ENCODE assay signal across 17 cellular contexts in the genomic region with DNA sequence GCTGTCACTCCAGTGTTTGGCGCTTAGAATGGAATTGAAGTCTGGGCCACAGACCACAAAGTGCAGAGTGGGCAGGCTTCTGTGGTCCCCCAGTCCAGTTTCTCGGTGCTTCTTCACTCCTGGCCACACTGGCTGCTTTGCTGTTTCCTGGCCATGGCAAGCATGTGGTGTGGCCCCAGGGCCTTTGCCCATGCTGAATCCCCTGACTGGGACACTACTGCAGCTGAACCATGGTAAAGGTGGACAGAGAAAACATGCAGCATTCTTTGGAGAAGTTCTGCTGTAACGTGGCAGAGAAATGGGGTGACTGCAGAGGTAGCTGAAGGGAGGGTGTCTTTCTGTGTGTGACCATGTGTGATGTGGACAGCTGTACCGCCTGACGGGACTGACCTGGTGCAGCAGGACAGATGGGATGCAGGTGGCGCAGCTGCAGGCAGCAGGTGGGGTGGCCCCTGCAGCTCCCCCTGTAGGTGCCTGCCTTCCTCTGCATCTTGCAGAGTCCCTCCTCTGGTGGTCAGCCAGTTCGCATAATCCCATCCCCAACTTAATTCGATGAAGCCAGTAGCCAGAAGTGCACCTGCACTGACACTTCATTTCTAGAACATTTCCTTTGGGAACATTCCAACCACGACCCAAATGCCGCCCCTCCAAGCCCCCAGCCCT. TPM values are rescaled to one million over a fixed set of nuclear protein-coding genes. Genes with fewer than 3 reads are reported as not detected.
DNase-seq lines count a peak whose midpoint lies in the region; ATAC-seq and TF ChIP-seq lines count a peak whose summit lies in the region.
"Had no signal": no experiment of that assay in that cellular context is flagged by ENCODE, and none has a peak within 500 bp of the region (broad histone marks: within the 10 kb centered on the region; RNA-seq: fewer than 3 reads in every experiment).

No MANE protein-coding gene starts in this region.

- TF ChIP-seq CTCF in Loucy (conservative IDR thresholded peaks at IDR 0.05; ENCODE audit: low read length): peak; percentile 49
- peak; percentile 10 for TF ChIP-seq CTCF in endothelial cell (IDR thresholded peaks at IDR 0.05; ENCODE audit: unreplicated experiment)
- TF ChIP-seq CTCF in smooth muscle cell (IDR thresholded peaks at IDR 0.05; ENCODE audit: borderline replicate concordance, insufficient read depth, poor library complexity, severe bottlenecking): peak; percentile 4
- TF ChIP-seq CTCF in CD4-positive, alpha-beta T cell (IDR thresholded peaks at IDR 0.05): no peak

- no peak overlapping the region for H3K4me3 Mint-ChIP-seq in activated CD8-positive, alpha-beta memory T cell treated with anti-CD3 and anti-CD28 coated beads, Interleukin-2, amount 10 ng/mL, durations not matched to agents 7 days and 5 days
- H3K4me3 Mint-ChIP-seq in endothelial cell (ENCODE audit: unreplicated experiment): no peak overlapping the region
- H3K4me3 Mint-ChIP-seq in CD4-positive, alpha-beta T cell: no peak overlapping the region
- H3K4me3 Mint-ChIP-seq: activated T-helper 1 cell treated with anti-CD3 and anti-CD28 coated beads, Interleukin-12 subunit alpha, Interleukin-12 subunit beta, Interleukin-2, Interleukin-4 antibody, amounts not matched to agents 30 ng/mL and 10 ng/mL and 1 ng/mL, durations not matched to agents 14 hours and 24 hours and 36 hours had no signal

- H3K36me3 ChIP-seq in Loucy (ENCODE audit: insufficient read depth, low read length) (no peaks in the 10 kb centered on the region), smooth muscle cell (ENCODE audit: low read depth) (no peaks in the 10 kb centered on the region)

- no peak for DNase-seq in activated CD8-positive, alpha-beta memory T cell treated with anti-CD3 and anti-CD28 coated beads, Interleukin-2, amount 10 ng/mL, durations not matched to agents 7 days and 5 days
- DNase-seq in activated CD8-positive, alpha-beta memory T cell treated with anti-CD3 and anti-CD28 coated beads, Interleukin-2, amount 50 U/mL, for 48 hours: no peak
- DNase-seq in endothelial cell (ENCODE audit: low spot score) (no peak), smooth muscle cell (lab: John Stamatoyannopoulos, UW; ENCODE audit: unreplicated experiment) (no peak), left colon (no peak)
- no peak for DNase-seq in CD4-positive, alpha-beta T cell
- DNase-seq: activated CD4-positive, alpha-beta T cell treated with anti-CD3 and anti-CD28 coated beads for 1 hour; dermis blood vessel endothelial cell; DMS79; midbrain; NCI-H1048; NCI-H2227 treated with DMSO at 0.1 percent for 48 hours; thyroid gland had no signal

- H4K20me1 ChIP-seq in Loucy (ENCODE audit: insufficient read depth, low read length, poor library complexity, severe bottlenecking) (peaks cover 23% of the 10 kb centered on the region), smooth muscle cell (ENCODE audit: low read depth) (peaks cover 15% of the 10 kb centered on the region)

- CTCF ChIA-PET in activated CD8-positive, alpha-beta memory T cell treated with anti-CD3 and anti-CD28 coated beads, Interleukin-2, amount 10 ng/mL, durations not matched to agents 7 days and 5 days (lab: Charles Lee): interaction anchor here (0.6 to 1.9 kb wide), 11 partner anchors 9 to 403 kb away, joined by 3 to 12 read pairs (median 3); a partner anchor contains a TSS
- CTCF ChIA-PET in CD4-positive, alpha-beta T cell (lab: Charles Lee): no interaction called here

- H3K27me3 ChIP-seq in Loucy (ENCODE audit: insufficient read depth, low read length, poor library complexity, severe bottlenecking): no peaks in the 10 kb centered on the region
- no peaks in the 10 kb centered on the region for H3K27me3 ChIP-seq in smooth muscle cell (ENCODE audit: low read depth)
- H3K27me3 ChIP-seq in CD4-positive, alpha-beta T cell (ENCODE audit: control insufficient read depth, insufficient read depth, low read length): no peaks in the 10 kb centered on the region
- H3K27me3 ChIP-seq: thyroid gland had no signal

- no peak overlapping the region for H3K4me2 ChIP-seq in Loucy (ENCODE audit: low read depth, low read length, poor library complexity, severe bottlenecking)
- no peak overlapping the region for H3K4me2 ChIP-seq in smooth muscle cell

- H3K36me3 Mint-ChIP-seq in activated CD8-positive, alpha-beta memory T cell treated with anti-CD3 and anti-CD28 coated beads, Interleukin-2, amount 10 ng/mL, durations not matched to agents 7 days and 5 days: peaks cover 46% of the 10 kb centered on the region
- peaks cover 4% of the 10 kb centered on the region for H3K36me3 Mint-ChIP-seq in endothelial cell (ENCODE audit: low read depth, unreplicated experiment)
- peaks cover 42% of the 10 kb centered on the region for H3K36me3 Mint-ChIP-seq in CD4-positive, alpha-beta T cell (ENCODE audit: low read depth)

- H3K4me1 ChIP-seq in Loucy (ENCODE audit: insufficient read depth, low read length, poor library complexity, severe bottlenecking) (peaks cover 21% of the 10 kb centered on the region), smooth muscle cell (ENCODE audit: low read depth) (peaks cover 10% of the 10 kb centered on the region)
- H3K4me1 ChIP-seq: parathyroid adenoma had no signal

- no peak overlapping the region for H3K27ac ChIP-seq in smooth muscle cell (ENCODE audit: low read depth)
- no peak overlapping the region for H3K27ac ChIP-seq in CD4-positive, alpha-beta T cell (ENCODE audit: low read depth, low read length)
- H3K27ac ChIP-seq: parathyroid adenoma, thyroid gland had no signal

- WGBS in smooth muscle cell (ENCODE audit: low lambda C conversion rate): 85% methylated on average over 10 of the region's 10 CpGs

- no peak for ATAC-seq in activated CD8-positive, alpha-beta memory T cell treated with anti-CD3 and anti-CD28 coated beads, Interleukin-2, amount 10 ng/mL, durations not matched to agents 7 days and 5 days
- no peak for ATAC-seq in left colon
- no peak for ATAC-seq in GM21717 (IDR thresholded peaks at IDR 0.05; ENCODE audit: unreplicated experiment)
- ATAC-seq in CD4-positive, alpha-beta T cell (ENCODE audit: poor library complexity): no peak

- no peak overlapping the region for H3K9ac ChIP-seq in Loucy (ENCODE audit: low read depth, low read length, poor library complexity, severe bottlenecking)
- no peak overlapping the region for H3K9ac ChIP-seq in smooth muscle cell (ENCODE audit: low read depth)
- H3K9ac ChIP-seq: parathyroid adenoma had no signal

- H2AFZ ChIP-seq in Loucy (ENCODE audit: low read length) (no peak overlapping the region), smooth muscle cell (ENCODE audit: low read depth) (no peak overlapping the region)
- H2AFZ ChIP-seq: parathyroid adenoma had no signal

- H3K4me3 ChIP-seq in Loucy (ENCODE audit: low read length, poor library complexity, severe bottlenecking) (no peak overlapping the region), smooth muscle cell (no peak overlapping the region)
- H3K4me3 ChIP-seq: thyroid gland had no signal

- no peaks in the 10 kb centered on the region for H3K27me3 Mint-ChIP-seq in activated CD8-positive, alpha-beta memory T cell treated with anti-CD3 and anti-CD28 coated beads, Interleukin-2, amount 10 ng/mL, durations not matched to agents 7 days and 5 days
- no peaks in the 10 kb centered on the region for H3K27me3 Mint-ChIP-seq in endothelial cell (ENCODE audit: unreplicated experiment)
- no peaks in the 10 kb centered on the region for H3K27me3 Mint-ChIP-seq in CD4-positive, alpha-beta T cell

- H3K9me3 ChIP-seq in Loucy (ENCODE audit: insufficient read depth, low read depth, low read length) (no peaks in the 10 kb centered on the region), smooth muscle cell (replicated peaks; ENCODE audit: low read depth) (no peaks in the 10 kb centered on the region)
- H3K9me3 ChIP-seq in CD4-positive, alpha-beta T cell (ENCODE audit: control insufficient read depth, low read length): peaks cover 9% of the 10 kb centered on the region
- H3K9me3 ChIP-seq: thyroid gland had no signal

- peaks cover 52% of the 10 kb centered on the region for H3K4me1 Mint-ChIP-seq in activated CD8-positive, alpha-beta memory T cell treated with anti-CD3 and anti-CD28 coated beads, Interleukin-2, amount 10 ng/mL, durations not matched to agents 7 days and 5 days
- H3K4me1 Mint-ChIP-seq in endothelial cell (ENCODE audit: unreplicated experiment): peaks cover 11% of the 10 kb centered on the region
- peaks cover 36% of the 10 kb centered on the region for H3K4me1 Mint-ChIP-seq in CD4-positive, alpha-beta T cell (ENCODE audit: low read depth)

- intact Hi-C loops in left colon (cut with DNase I, micrococcal nuclease): no loop called here
- intact Hi-C loops in CD4-positive, alpha-beta T cell (cut with DNase I, micrococcal nuclease): no loop called here

- POLR2A ChIA-PET in CD4-positive, alpha-beta T cell (lab: Charles Lee): interaction anchor here (0.6 to 2.2 kb wide), 4 partner anchors 10 to 30 kb away, joined by 3 to 7 read pairs (median 4); no protein-coding TSS in a partner anchor

- no peaks in the 10 kb centered on the region for H3K9me3 Mint-ChIP-seq in activated CD8-positive, alpha-beta memory T cell treated with anti-CD3 and anti-CD28 coated beads, Interleukin-2, amount 10 ng/mL, durations not matched to agents 7 days and 5 days (ENCODE audit: low read depth)
- no peaks in the 10 kb centered on the region for H3K9me3 Mint-ChIP-seq in endothelial cell (ENCODE audit: unreplicated experiment)
- H3K9me3 Mint-ChIP-seq in CD4-positive, alpha-beta T cell: no peaks in the 10 kb centered on the region
- H3K9me3 Mint-ChIP-seq: activated T-helper 1 cell treated with anti-CD3 and anti-CD28 coated beads, Interleukin-12 subunit alpha, Interleukin-12 subunit beta, Interleukin-2, Interleukin-4 antibody, amounts not matched to agents 30 ng/mL and 10 ng/mL and 1 ng/mL, durations not matched to agents 14 hours and 24 hours and 36 hours had no signal

- H3K9me2 ChIP-seq in Loucy (replicated peaks; ENCODE audit: low read depth, low read length): no peaks in the 10 kb centered on the region

- peak overlapping the region; percentile 38 for H3K27ac Mint-ChIP-seq in activated CD8-positive, alpha-beta memory T cell treated with anti-CD3 and anti-CD28 coated beads, Interleukin-2, amount 10 ng/mL, durations not matched to agents 7 days and 5 days
- no peak overlapping the region for H3K27ac Mint-ChIP-seq in endothelial cell (ENCODE audit: unreplicated experiment)
- H3K27ac Mint-ChIP-seq in CD4-positive, alpha-beta T cell: no peak overlapping the region
- H3K27ac Mint-ChIP-seq: activated T-helper 1 cell treated with anti-CD3 and anti-CD28 coated beads, Interleukin-12 subunit alpha, Interleukin-12 subunit beta, Interleukin-2, Interleukin-4 antibody, amounts not matched to agents 30 ng/mL and 10 ng/mL and 1 ng/mL, durations not matched to agents 14 hours and 24 hours and 36 hours had no signal

- peaks cover 39% of the 10 kb centered on the region for H3K79me2 ChIP-seq in Loucy (ENCODE audit: insufficient read depth, low read length)
- H3K79me2 ChIP-seq in smooth muscle cell (ENCODE audit: low read depth): peaks cover 10% of the 10 kb centered on the region
- H3K79me2 ChIP-seq: parathyroid adenoma had no signal

- H3F3A ChIP-seq in Loucy (ENCODE audit: low read depth): no peaks in the 10 kb centered on the region
- H3F3A ChIP-seq in smooth muscle cell (ENCODE audit: low read depth): no peaks in the 10 kb centered on the region

RNA-seq across cellular contexts. Expression of a gene that starts 13.2 kb away (rescaled TPM):
- 1 to 10 TPM; 1.3 to 5.6 TPM for total RNA-seq in activated CD8-positive, alpha-beta memory T cell treated with anti-CD3 and anti-CD28 coated beads, Interleukin-2, amount 10 ng/mL, durations not matched to agents 7 days and 5 days
- total RNA-seq in endothelial cell (ENCODE audit: unreplicated experiment) (not detected), smooth muscle cell (1.3 and 4.0 TPM in 2 replicates), left colon (100 to 1,000 TPM; 136 to 390 TPM)
- 6.6 and 27.3 TPM in 2 replicates for polyA plus RNA-seq in smooth muscle cell
- total RNA-seq in CD4-positive, alpha-beta T cell: 1 to 10 TPM in 1 of 2 experiments, under 1 TPM in 1; 0.58 to 2.8 TPM
- total RNA-seq: dermis blood vessel endothelial cell had no signal

RNA-seq across cellular contexts. Expression of a gene that starts 29.2 kb away (rescaled TPM):
- 10 to 100 TPM; 60.7 to 61.9 TPM for total RNA-seq in activated CD8-positive, alpha-beta memory T cell treated with anti-CD3 and anti-CD28 coated beads, Interleukin-2, amount 10 ng/mL, durations not matched to agents 7 days and 5 days
- total RNA-seq in endothelial cell (ENCODE audit: unreplicated experiment): 43.0 TPM
- 67.1 and 70.2 TPM in 2 replicates for total RNA-seq in smooth muscle cell
- polyA plus RNA-seq in smooth muscle cell: 46.2 and 48.9 TPM in 2 replicates
- total RNA-seq in left colon: 10 to 100 TPM; 27.1 to 33.7 TPM
- 10 to 100 TPM; 26.6 to 27.0 TPM for total RNA-seq in CD4-positive, alpha-beta T cell

RNA-seq across cellular contexts. Expression of a gene that starts 35.5 kb away (rescaled TPM):
- total RNA-seq in activated CD8-positive, alpha-beta memory T cell treated with anti-CD3 and anti-CD28 coated beads, Interleukin-2, amount 10 ng/mL, durations not matched to agents 7 days and 5 days: 10 to 100 TPM; 21.8 to 22.3 TPM
- total RNA-seq in endothelial cell (ENCODE audit: unreplicated experiment): 20.9 TPM
- 20.6 and 21.8 TPM in 2 replicates for total RNA-seq in smooth muscle cell
- 39.8 and 41.8 TPM in 2 replicates for polyA plus RNA-seq in smooth muscle cell
- total RNA-seq in left colon: 10 to 100 TPM; 13.3 to 15.0 TPM
- total RNA-seq in CD4-positive, alpha-beta T cell: 10 to 100 TPM; 24.6 to 27.6 TPM

RNA-seq across cellular contexts. Expression of a gene that starts 40.0 kb away (rescaled TPM):
- 100 to 1,000 TPM; 109 to 122 TPM for total RNA-seq in activated CD8-positive, alpha-beta memory T cell treated with anti-CD3 and anti-CD28 coated beads, Interleukin-2, amount 10 ng/mL, durations not matched to agents 7 days and 5 days
- total RNA-seq in endothelial cell (ENCODE audit: unreplicated experiment): 226 TPM
- 165 TPM in 2 replicates for total RNA-seq in smooth muscle cell
- 206 and 231 TPM in 2 replicates for polyA plus RNA-seq in smooth muscle cell
- total RNA-seq in left colon: 100 to 1,000 TPM; 168 to 169 TPM
- total RNA-seq in CD4-positive, alpha-beta T cell: 100 to 1,000 TPM; 172 to 181 TPM

Comparison
In these comparisons a context has a peak if more than half of its experiments do, and no peak if none do; other contexts are left out.
1. RNA of a gene that starts 13.2 kb away (total RNA-seq): 136 to 390 TPM in left colon; 1.3 to 5.6 TPM in activated CD8-positive, alpha-beta memory T cell treated with anti-CD3 and anti-CD28 coated beads, Interleukin-2, amount 10 ng/mL, durations not matched to agents 7 days and 5 days, 1.3 to 4.0 TPM in smooth muscle cell, 0.58 to 2.8 TPM in CD4-positive, alpha-beta T cell and not detected in endothelial cell (single experiment); every median in the first group is over 10 times any median in the second.